ENCODE assay signal across 9 cellular contexts in genomic region chr5:97094579-97095317, GRCh38. TPM values are rescaled to one million over a fixed set of nuclear protein-coding genes. Genes with fewer than 3 reads are reported as not detected.
A peak's percentile ranks its signal among the peaks of the same experiment; 100 is the strongest.
DNase-seq lines count a peak whose midpoint lies in the region; ATAC-seq and TF ChIP-seq lines count a peak whose summit lies in the region.
"Had no signal": no experiment of that assay in that cellular context is flagged by ENCODE, and none has a peak within 500 bp of the region (broad histone marks: within the 10 kb centered on the region; RNA-seq: fewer than 3 reads in every experiment).

No MANE protein-coding gene starts in this region.

- DNase-seq in stimulated activated naive CD4-positive, alpha-beta T cell treated with Interleukin-2 at 50 U/mL for 16 hours (lab: John Stamatoyannopoulos, UW), result peak; percentile 0
- no peak for DNase-seq in stimulated activated naive CD4-positive, alpha-beta T cell (lab: John Stamatoyannopoulos, UW)
- DNase-seq in PC-9 (no peak), psoas muscle (no peak), OCI-M2 (lab: John Stamatoyannopoulos, UW; ENCODE audit: unreplicated experiment) (no peak), activated gamma-delta T cell treated with Interleukin-2 at 50 U/mL for 16 hours (no peak), germinal center (ENCODE audit: low spot score) (no peak)

- H3K4me3 ChIP-seq in PC-9 (no peak overlapping the region), psoas muscle (no peak overlapping the region)
- H3K4me3 ChIP-seq: BLaER1 had no signal

- H3K79me2 ChIP-seq in PC-9 (ENCODE audit: low read depth), result no peaks in the 10 kb centered on the region

- no peaks in the 10 kb centered on the region for H3K9me2 ChIP-seq in PC-9 (ENCODE audit: insufficient read depth)

- H3K4me1 ChIP-seq in PC-9 (replicated peaks; ENCODE audit: insufficient read depth) (no peaks in the 10 kb centered on the region), psoas muscle (no peaks in the 10 kb centered on the region)
- H3K4me1 ChIP-seq: BLaER1 had no signal

- H2AFZ ChIP-seq in PC-9, result peak overlapping the region; percentile 39; the same call in 1 of the 2 replicates

- no peaks in the 10 kb centered on the region for H3K27me3 ChIP-seq in PC-9 (ENCODE audit: insufficient read depth, low read depth)
- no peaks in the 10 kb centered on the region for H3K27me3 ChIP-seq in psoas muscle (ENCODE audit: insufficient read depth in 3 of 3, low read length in 2 of 3)
- H3K27me3 ChIP-seq: BLaER1 had no signal

- no peak overlapping the region for H3K4me2 ChIP-seq in PC-9
- H3K4me2 ChIP-seq: BLaER1 had no signal

- WGBS in psoas muscle, 3 donors, result 89 to 93% (median 91%) methylated on average over 8 of the region's 8 CpGs

- CTCF ChIA-PET in PC-9 (lab: Charles Lee), result no interaction called here

- intact Hi-C loops in PC-9 (cut with micrococcal nuclease; ENCODE audit: unreplicated experiment) (no loop called here), psoas muscle (cut with DNase I) (no loop called here)

- no TSS peak for BruUV-seq in PC-9 (replicated peaks; lab: Mats Ljungman, UMichigan)

- no peaks in the 10 kb centered on the region for H3K36me3 ChIP-seq in PC-9 (ENCODE audit: low read depth)
- no peaks in the 10 kb centered on the region for H3K36me3 ChIP-seq in psoas muscle (ENCODE audit: insufficient read depth in 1 of 2, low read depth in 1 of 2)
- H3K36me3 ChIP-seq: BLaER1 had no signal

- no peak for TF ChIP-seq CTCF in PC-9 (conservative IDR thresholded peaks at IDR 0.05)
- no peak for TF ChIP-seq CTCF in psoas muscle (IDR thresholded peaks at IDR 0.05)

- H4K20me1 ChIP-seq in PC-9 (ENCODE audit: insufficient read depth), result no peaks in the 10 kb centered on the region
- H4K20me1 ChIP-seq: BLaER1 had no signal

- POLR2A ChIA-PET in PC-9 (lab: Charles Lee; ENCODE audit: unreplicated experiment), result no interaction called here

- ATAC-seq in HG02885 (IDR thresholded peaks at IDR 0.05; ENCODE audit: poor library complexity, unreplicated experiment) (peak; percentile 96), psoas muscle (no peak)

- H3F3A ChIP-seq in PC-9 (ENCODE audit: insufficient read depth, low read depth), result no peaks in the 10 kb centered on the region

- H3K9me3 ChIP-seq in PC-9 (ENCODE audit: insufficient read depth, low read depth), result no peaks in the 10 kb centered on the region
- H3K9me3 ChIP-seq in psoas muscle, result no peaks in the 10 kb centered on the region
- H3K9me3 ChIP-seq: BLaER1 had no signal

- H3K27ac ChIP-seq in PC-9, result no peak overlapping the region
- no peak overlapping the region for H3K27ac ChIP-seq in psoas muscle
- H3K27ac ChIP-seq: BLaER1 had no signal

RNA-seq across cellular contexts. Expression of gene LIX1, which starts 47.7 kb away (rescaled TPM):
- total RNA-seq in PC-9 (2021), result not detected in 2 replicates
- not detected for total RNA-seq in psoas muscle
- under 1 TPM in 2 of 3 donors, not detected in 1; under 0.01 to 0.03 TPM for polyA plus RNA-seq in psoas muscle
